Comparison of ENCODE assay signal across 29 cellular contexts in the genomic region with DNA sequence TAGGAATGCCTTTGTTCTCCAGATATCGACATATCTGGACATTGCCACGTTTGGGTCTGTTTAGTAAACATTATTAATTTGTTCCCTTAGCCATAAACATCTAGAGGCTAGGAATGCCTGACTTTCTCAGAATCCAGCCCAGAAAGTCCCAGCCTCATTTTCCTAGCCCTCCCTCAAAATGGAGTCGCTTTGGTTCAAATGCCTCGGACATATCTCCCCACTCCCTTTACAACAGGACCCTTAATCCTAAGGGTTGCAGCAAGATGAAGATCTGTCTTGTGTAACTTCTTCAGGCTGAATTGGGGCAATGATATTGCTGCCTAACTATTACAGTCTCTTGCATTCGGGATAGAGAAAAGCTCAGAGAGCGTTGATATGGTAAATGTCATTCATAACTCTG.
"Had no signal": no experiment of that assay in that cellular context is flagged by ENCODE, and none has a peak within 500 bp of the region (broad histone marks: within the 10 kb centered on the region; RNA-seq: fewer than 3 reads in every experiment).

No MANE protein-coding gene starts in this region.

- H3K27me3 Mint-ChIP-seq: activated CD4-positive, alpha-beta memory T cell treated with anti-CD3 and anti-CD28 coated beads for 36 hours; activated CD4-positive, alpha-beta T cell treated with anti-CD3 and anti-CD28 coated beads for 36 hours; activated CD4-positive, alpha-beta T cell treated with anti-CD3 and anti-CD28 coated beads, Interleukin-2, amount 10 ng/mL, durations not matched to agents 24 days and 14 days; activated CD8-positive, alpha-beta memory T cell treated with anti-CD3 and anti-CD28 coated beads, Interleukin-2, amount 10 ng/mL, durations not matched to agents 7 days and 5 days; activated naive CD8-positive, alpha-beta T cell treated with anti-CD3 and anti-CD28 coated beads, Interleukin-2, amount 10 ng/mL, durations not matched to agents 7 days and 5 days; central memory CD8-positive, alpha-beta T cell; dendritic cell treated with granulocyte-macrophage colony-stimulating factor and Interleukin-4, amounts not matched to agents 40 ng/mL and 50 ng/mL, for 4 days had no signal

- ATAC-seq: activated CD8-positive, alpha-beta T cell treated with anti-CD3 and anti-CD28 coated beads, Interleukin-2, amount 10 ng/mL, durations not matched to agents 7 days and 5 days; esophagus mucosa had no signal

- H3K4me3 ChIP-seq: coronary artery, dorsolateral prefrontal cortex had no signal

- DNase-seq: activated CD4-positive, alpha-beta memory T cell treated with anti-CD3 and anti-CD28 coated beads for 36 hours; activated CD4-positive, alpha-beta T cell treated with anti-CD3 and anti-CD28 coated beads for 36 hours; activated CD4-positive, alpha-beta T cell treated with anti-CD3 and anti-CD28 coated beads, Interleukin-2, amount 10 ng/mL, durations not matched to agents 24 days and 14 days; activated CD4-positive, CD25-positive, alpha-beta regulatory T cell; activated CD4-positive, CD25-positive, alpha-beta regulatory T cell treated with anti-CD3 and anti-CD28 coated beads, Interleukin-2, amount 50 U/mL, for 72 hours; activated CD8-positive, alpha-beta memory T cell treated with anti-CD3 and anti-CD28 coated beads, Interleukin-2, amount 10 ng/mL, durations not matched to agents 7 days and 5 days; activated CD8-positive, alpha-beta memory T cell treated with anti-CD3 and anti-CD28 coated beads, Interleukin-2, amount 50 U/mL, for 4 hours; activated CD8-positive, alpha-beta T cell treated with anti-CD3 and anti-CD28 coated beads, Interleukin-2, amount 10 ng/mL, durations not matched to agents 7 days and 5 days; activated gamma-delta T cell; activated naive CD4-positive, alpha-beta T cell; activated naive CD4-positive, alpha-beta T cell treated with anti-CD3 and anti-CD28 coated beads, Interleukin-2, amount 10 ng/mL, durations not matched to agents 7 days and 5 days; activated naive CD8-positive, alpha-beta T cell treated with anti-CD3 and anti-CD28 coated beads, Interleukin-2, amount 10 ng/mL, durations not matched to agents 7 days and 5 days; activated T-cell treated with anti-CD3 and anti-CD28 coated beads, Interleukin-2, amount 50 U/mL, for 4 hours; amniotic stem cell; anterior cingulate cortex; brain microvascular endothelial cell; dorsolateral prefrontal cortex; effector memory CD4-positive, alpha-beta T cell; endodermal cell; foreskin fibroblast; head of caudate nucleus; T-helper 1 cell had no signal

- H3K27ac Mint-ChIP-seq: activated CD4-positive, alpha-beta memory T cell treated with anti-CD3 and anti-CD28 coated beads for 36 hours; activated CD4-positive, alpha-beta T cell treated with anti-CD3 and anti-CD28 coated beads for 36 hours; activated CD8-positive, alpha-beta memory T cell treated with anti-CD3 and anti-CD28 coated beads, Interleukin-2, amount 10 ng/mL, durations not matched to agents 7 days and 5 days; activated CD8-positive, alpha-beta T cell treated with anti-CD3 and anti-CD28 coated beads, Interleukin-2, amount 10 ng/mL, durations not matched to agents 7 days and 5 days; activated naive CD4-positive, alpha-beta T cell treated with anti-CD3 and anti-CD28 coated beads, Interleukin-2, amount 10 ng/mL, durations not matched to agents 7 days and 5 days; activated naive CD8-positive, alpha-beta T cell treated with anti-CD3 and anti-CD28 coated beads, Interleukin-2, amount 10 ng/mL, durations not matched to agents 7 days and 5 days; dendritic cell treated with granulocyte-macrophage colony-stimulating factor and Interleukin-4, amounts not matched to agents 40 ng/mL and 50 ng/mL, for 4 days; endodermal cell had no signal

- H3K27me3 ChIP-seq: brain microvascular endothelial cell, dorsolateral prefrontal cortex had no signal

- H3K27ac ChIP-seq: brain microvascular endothelial cell, coronary artery, dorsolateral prefrontal cortex had no signal

- H3K4me3 Mint-ChIP-seq: activated CD4-positive, alpha-beta memory T cell treated with anti-CD3 and anti-CD28 coated beads for 36 hours; activated CD4-positive, alpha-beta T cell treated with anti-CD3 and anti-CD28 coated beads for 36 hours; activated CD4-positive, alpha-beta T cell treated with anti-CD3 and anti-CD28 coated beads, Interleukin-2, amount 10 ng/mL, durations not matched to agents 24 days and 14 days; activated CD8-positive, alpha-beta memory T cell treated with anti-CD3 and anti-CD28 coated beads, Interleukin-2, amount 10 ng/mL, durations not matched to agents 7 days and 5 days; activated CD8-positive, alpha-beta T cell treated with anti-CD3 and anti-CD28 coated beads, Interleukin-2, amount 10 ng/mL, durations not matched to agents 7 days and 5 days; activated naive CD4-positive, alpha-beta T cell treated with anti-CD3 and anti-CD28 coated beads, Interleukin-2, amount 10 ng/mL, durations not matched to agents 7 days and 5 days; activated naive CD8-positive, alpha-beta T cell treated with anti-CD3 and anti-CD28 coated beads, Interleukin-2, amount 10 ng/mL, durations not matched to agents 7 days and 5 days; activated T-cell treated with anti-CD3 and anti-CD28 coated beads, Interleukin-2, amount 50 U/mL, for 4 hours; central memory CD8-positive, alpha-beta T cell; dendritic cell treated with granulocyte-macrophage colony-stimulating factor and Interleukin-4, amounts not matched to agents 40 ng/mL and 50 ng/mL, for 4 days; endodermal cell had no signal

- H3K4me1 Mint-ChIP-seq: central memory CD8-positive, alpha-beta T cell had no signal

- H3K36me3 Mint-ChIP-seq: activated naive CD4-positive, alpha-beta T cell treated with anti-CD3 and anti-CD28 coated beads, Interleukin-2, amount 50 U/mL, for 72 hours had no signal

- FAIRE-seq: bronchial epithelial cell, frontal cortex had no signal

- H3K36me3 ChIP-seq: brain microvascular endothelial cell had no signal

- H3K9me3 Mint-ChIP-seq: activated naive CD4-positive, alpha-beta T cell treated with anti-CD3 and anti-CD28 coated beads, Interleukin-2, amount 50 U/mL, for 72 hours had no signal
